ENCODE assay signal across 22 cellular contexts in genomic region chr19:55229145-55229788, GRCh38. TPM values are rescaled to one million over a fixed set of nuclear protein-coding genes. Genes with fewer than 3 reads are reported as not detected.
"Had no signal": no experiment of that assay in that cellular context is flagged by ENCODE, and none has a peak within 500 bp of the region (broad histone marks: within the 10 kb centered on the region; RNA-seq: fewer than 3 reads in every experiment).

No MANE protein-coding gene starts in this region.

- H3K27ac Mint-ChIP-seq: activated CD4-positive, alpha-beta T cell treated with anti-CD3 and anti-CD28 coated beads, Interleukin-2, amount 10 ng/mL, durations not matched to agents 24 days and 14 days; activated CD8-positive, alpha-beta T cell treated with anti-CD3 and anti-CD28 coated beads, Interleukin-2, amount 10 ng/mL, durations not matched to agents 7 days and 5 days had no signal

- H3K4me1 ChIP-seq: ascending aorta, esophagus squamous epithelium, lower lobe of right lung, parathyroid adenoma, tibial nerve, vagina had no signal

- H3K27ac ChIP-seq: ascending aorta, esophagus squamous epithelium, lower lobe of right lung, neutrophil, parathyroid adenoma, vagina had no signal

- H3K27me3 ChIP-seq: ascending aorta, esophagus squamous epithelium, heart right ventricle, neutrophil, tibial nerve, vagina had no signal

- H3K4me1 Mint-ChIP-seq: activated CD4-positive, alpha-beta T cell treated with anti-CD3 and anti-CD28 coated beads, Interleukin-2, amount 10 ng/mL, durations not matched to agents 24 days and 14 days had no signal

- H3K9me3 ChIP-seq: ascending aorta, esophagus squamous epithelium, heart right ventricle, lower lobe of right lung, neutrophil, tibial nerve, vagina had no signal

- DNase-seq: activated CD4-positive, alpha-beta T cell treated with anti-CD3 and anti-CD28 coated beads, Interleukin-2, amount 10 ng/mL, durations not matched to agents 24 days and 14 days; activated CD4-positive, CD25-positive, alpha-beta regulatory T cell; activated CD8-positive, alpha-beta T cell treated with anti-CD3 and anti-CD28 coated beads, Interleukin-2, amount 10 ng/mL, durations not matched to agents 7 days and 5 days; activated effector memory CD4-positive, alpha-beta T cell treated with Interleukin-2 at 50 U/mL for 16 hours; activated naive CD4-positive, alpha-beta T cell treated with anti-CD3 and anti-CD28 coated beads, Interleukin-2, amount 50 U/mL, for 16 hours; activated T-cell treated with anti-CD3 and anti-CD28 coated beads, Interleukin-2, amount 50 U/mL, for 48 hours; cerebellar nuclear complex; effector CD8-positive, alpha-beta T cell; esophagus squamous epithelium; heart right ventricle; immature natural killer cell; lower lobe of right lung; natural killer cell; stimulated activated naive CD4-positive, alpha-beta T cell had no signal

- H3K4me3 ChIP-seq: ascending aorta, esophagus squamous epithelium, heart right ventricle, lower lobe of right lung, tibial nerve, vagina had no signal

- H3K27me3 Mint-ChIP-seq: activated CD4-positive, alpha-beta T cell treated with anti-CD3 and anti-CD28 coated beads, Interleukin-2, amount 10 ng/mL, durations not matched to agents 24 days and 14 days had no signal

- H3K4me3 Mint-ChIP-seq: activated CD4-positive, alpha-beta T cell treated with anti-CD3 and anti-CD28 coated beads, Interleukin-2, amount 10 ng/mL, durations not matched to agents 24 days and 14 days; activated CD8-positive, alpha-beta T cell treated with anti-CD3 and anti-CD28 coated beads, Interleukin-2, amount 10 ng/mL, durations not matched to agents 7 days and 5 days; immature natural killer cell; natural killer cell had no signal

- H3K9me3 Mint-ChIP-seq: activated CD4-positive, alpha-beta T cell treated with anti-CD3 and anti-CD28 coated beads, Interleukin-2, amount 10 ng/mL, durations not matched to agents 24 days and 14 days; immature natural killer cell; natural killer cell had no signal

- ATAC-seq: activated CD8-positive, alpha-beta T cell treated with anti-CD3 and anti-CD28 coated beads, Interleukin-2, amount 10 ng/mL, durations not matched to agents 7 days and 5 days; natural killer cell had no signal

RNA-seq across cellular contexts. Expression of gene TMEM86B, which starts 0.7 kb away (rescaled TPM):
- total RNA-seq: ascending aorta had no signal

RNA-seq across cellular contexts. Expression of gene PTPRH, which starts 20.0 kb away (rescaled TPM):
- total RNA-seq: activated CD4-positive, alpha-beta T cell treated with anti-CD3 and anti-CD28 coated beads, Interleukin-2, amount 10 ng/mL, durations not matched to agents 24 days and 14 days; activated CD8-positive, alpha-beta T cell treated with anti-CD3 and anti-CD28 coated beads, Interleukin-2, amount 10 ng/mL, durations not matched to agents 7 days and 5 days; T-helper 2 cell treated with Interferon-gamma antibody and Interleukin-4, amounts not matched to agents 100 ng/mL and 5 ng/mL, for 36 hours had no signal

RNA-seq across cellular contexts. Expression of gene SYT5, which starts 49.2 kb away (rescaled TPM):
- total RNA-seq: activated CD4-positive, alpha-beta T cell treated with anti-CD3 and anti-CD28 coated beads, Interleukin-2, amount 10 ng/mL, durations not matched to agents 24 days and 14 days; ascending aorta; lower lobe of right lung; mesenteric fat pad; renal cortical epithelial cell; T-helper 2 cell treated with Interferon-gamma antibody and Interleukin-4, amounts not matched to agents 100 ng/mL and 5 ng/mL, for 36 hours; tibial nerve; vagina had no signal
